8 cellular contexts compared by ENCODE assay signal in genomic region chr9:133148351-133149129, GRCh38. TPM values are rescaled to one million over a fixed set of nuclear protein-coding genes. Genes with fewer than 3 reads are reported as not detected.
DNase-seq lines count a peak whose midpoint lies in the region; ATAC-seq and TF ChIP-seq lines count a peak whose summit lies in the region.

No MANE protein-coding gene starts in this region.

- H3K27ac ChIP-seq in brain microvascular endothelial cell = no peak overlapping the region

- H3K27ac Mint-ChIP-seq in Calu3 (ENCODE audit: unreplicated experiment) = peak overlapping the region; percentile 73

- H3K4me3 Mint-ChIP-seq in Calu3 (ENCODE audit: low read depth, unreplicated experiment) = peak overlapping the region; percentile 84

- CTCF ChIA-PET in Calu3 (lab: Charles Lee) = interaction anchor here (1.2 to 2.7 kb wide), 3 partner anchors 12 to 45 kb away, joined by 5 to 11 read pairs (median 6); no protein-coding TSS in a partner anchor

- H3K4me3 ChIP-seq in brain microvascular endothelial cell (ENCODE audit: low read depth, low read length) = peak overlapping the region; percentile 73

- no peaks in the 10 kb centered on the region for H3K4me1 Mint-ChIP-seq in Calu3 (ENCODE audit: low read depth, unreplicated experiment)

- TSS peak; percentile 40 for BruUV-seq in Calu3 (replicated peaks; lab: Mats Ljungman, UMichigan)

- no peaks in the 10 kb centered on the region for H3K9me3 Mint-ChIP-seq in Calu3 (ENCODE audit: low read depth, unreplicated experiment)

- TF ChIP-seq CTCF in Calu3 (IDR thresholded peaks at IDR 0.05; ENCODE audit: unreplicated experiment) = no peak
- TF ChIP-seq CTCF in brain microvascular endothelial cell (IDR thresholded peaks at IDR 0.05; ENCODE audit: low read depth, low read length, missing control alignments) = no peak

- peaks cover 21% of the 10 kb centered on the region for H3K36me3 Mint-ChIP-seq in Calu3 (ENCODE audit: insufficient read depth, unreplicated experiment)

- DNase-seq in Calu3 (no peak), HT-29 (ENCODE audit: low spot score) (peak; percentile 51), T-helper 2 cell (peak in 3 of 5 experiments; percentile 60 to 80 (median 66)), brain microvascular endothelial cell (no peak), iris pigment epithelial cell (ENCODE audit: low read depth) (peak; percentile 52), NCI-H1436 treated with DMSO at 0.1 percent for 48 hours (lab: John Stamatoyannopoulos, UW) (no peak)
- peak; percentile 35 for DNase-seq in stimulated activated CD4-positive, alpha-beta T cell treated with anti-CD3 and anti-CD28 coated beads, Interleukin-2, amount 100 ng/mL, for 4 hours (ENCODE audit: low read depth)

- intact Hi-C loops in Calu3 (cut with micrococcal nuclease; ENCODE audit: unreplicated experiment) = loop anchor here (10.0 kb wide), 1 partner anchor 114 kb away; the partner anchor contains the start of gene GTF3C5

- H3K27me3 ChIP-seq in brain microvascular endothelial cell (replicated peaks) = no peaks in the 10 kb centered on the region

- H3K27me3 Mint-ChIP-seq in Calu3 (ENCODE audit: unreplicated experiment) = no peaks in the 10 kb centered on the region

- in situ Hi-C loops in brain microvascular endothelial cell (cut with HindIII; ENCODE audit: low pct_ligation_motif_present, low sequenced_read_pairs) = loop anchor here (25.0 kb wide), 1 partner anchor 111 kb away; the partner anchor contains the start of gene GTF3C5

- peak; percentile 4 for ATAC-seq in GM19468 (IDR thresholded peaks at IDR 0.05; ENCODE audit: extremely low read depth, unreplicated experiment)

- H3K36me3 ChIP-seq in brain microvascular endothelial cell (replicated peaks) = no peaks in the 10 kb centered on the region

RNA-seq across cellular contexts. Expression of gene GBGT1, which starts 15.2 kb away (rescaled TPM):
- not detected in 2 replicates for total RNA-seq in Calu3 (2022)
- not detected in 2 replicates for total RNA-seq in HT-29 (2014; rRNA removed; shearing (Covaris generic))

RNA-seq across cellular contexts. Expression of gene RALGDS, which starts 27.5 kb away (rescaled TPM):
- total RNA-seq in Calu3 (2022) = 13.7 and 18.2 TPM in 2 replicates
- 95.0 and 102 TPM in 2 replicates for total RNA-seq in HT-29 (2014; rRNA removed; shearing (Covaris generic))

Comparison
In these comparisons a context has a peak if more than half of its experiments do, and no peak if none do; other contexts are left out.
1. DNase-seq: peak in HT-29 (single experiment), T-helper 2 cell (3 of 5), iris pigment epithelial cell (single experiment) and stimulated activated CD4-positive, alpha-beta T cell treated with anti-CD3 and anti-CD28 coated beads, Interleukin-2, amount 100 ng/mL, for 4 hours (single experiment); none in Calu3 (single experiment), brain microvascular endothelial cell (single experiment) and NCI-H1436 treated with DMSO at 0.1 percent for 48 hours (single experiment).